Comparison of ENCODE assay signal across 8 cellular contexts in the genomic region with DNA sequence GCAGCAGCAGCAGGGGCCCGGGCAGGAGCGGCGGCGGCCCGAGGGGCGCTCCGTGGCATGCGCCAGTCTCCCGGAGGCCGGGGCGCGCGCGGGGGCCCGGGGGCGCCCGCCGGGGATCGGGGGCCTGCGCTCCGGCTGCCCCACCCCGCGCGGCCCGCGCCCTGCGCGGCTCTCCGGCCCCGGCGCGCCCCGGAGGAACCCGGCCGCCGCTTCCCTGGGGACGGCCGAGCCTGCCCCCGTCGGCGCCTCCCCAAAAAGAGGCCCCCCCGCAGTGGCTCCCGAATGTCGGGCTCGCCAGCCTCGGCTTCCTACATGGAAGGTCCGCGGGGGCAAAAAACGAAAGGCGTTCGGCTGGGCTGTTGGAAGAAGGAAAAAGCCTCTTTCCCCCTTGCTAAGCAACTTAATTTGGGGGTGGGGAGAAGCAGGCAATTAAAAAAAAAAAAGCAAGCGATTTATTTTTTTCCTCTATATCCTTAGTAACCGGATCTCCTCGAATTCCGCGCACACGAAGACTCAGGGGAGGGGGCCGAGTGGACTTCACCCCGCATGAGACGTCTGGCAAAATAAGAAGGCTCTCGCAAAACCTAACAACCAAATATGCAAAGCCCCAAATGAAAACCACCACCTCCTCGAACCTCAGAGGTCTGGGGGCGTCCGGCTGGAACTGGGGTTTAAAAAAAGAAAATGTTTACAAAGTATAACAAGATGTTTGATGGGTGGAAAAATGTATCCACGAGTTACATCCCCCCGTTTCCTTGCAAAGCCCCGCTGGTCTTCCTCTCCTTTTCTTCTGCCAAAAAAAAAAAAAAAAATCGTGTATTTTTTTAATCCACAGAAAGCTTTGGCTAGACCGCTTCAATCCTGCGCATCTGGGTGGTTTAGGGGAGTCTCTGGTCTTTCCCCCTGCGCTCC. TPM values are rescaled to one million over a fixed set of nuclear protein-coding genes. Genes with fewer than 3 reads are reported as not detected.
A peak's percentile ranks its signal among the peaks of the same experiment; 100 is the strongest.
DNase-seq lines count a peak whose midpoint lies in the region; TF ChIP-seq lines count a peak whose summit lies in the region.

A gene with protein sequence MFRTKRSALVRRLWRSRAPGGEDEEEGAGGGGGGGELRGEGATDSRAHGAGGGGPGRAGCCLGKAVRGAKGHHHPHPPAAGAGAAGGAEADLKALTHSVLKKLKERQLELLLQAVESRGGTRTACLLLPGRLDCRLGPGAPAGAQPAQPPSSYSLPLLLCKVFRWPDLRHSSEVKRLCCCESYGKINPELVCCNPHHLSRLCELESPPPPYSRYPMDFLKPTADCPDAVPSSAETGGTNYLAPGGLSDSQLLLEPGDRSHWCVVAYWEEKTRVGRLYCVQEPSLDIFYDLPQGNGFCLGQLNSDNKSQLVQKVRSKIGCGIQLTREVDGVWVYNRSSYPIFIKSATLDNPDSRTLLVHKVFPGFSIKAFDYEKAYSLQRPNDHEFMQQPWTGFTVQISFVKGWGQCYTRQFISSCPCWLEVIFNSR (minus strand): TSS at position 430 of the 912 bp plus-strand sequence. CDS start 541 bp downstream, outside the sequence.

- H3K9ac ChIP-seq in iPS-15b (ENCODE audit: low read depth, low read length) (peak within 1 kb of the TSS; percentile 54), skeletal muscle tissue (ENCODE audit: low read depth in 1 of 3, low read length in 3 of 3) (peak within 1 kb of the TSS; percentile 87 to 96 (median 90))

- H3K36me3 ChIP-seq in adrenal gland (replicated peaks in 1 of 2) (no peaks in the 10 kb centered on the region), iPS-15b (ENCODE audit: control insufficient read depth, insufficient read depth, low read length) (peaks cover 6% of the 10 kb centered on the region), skeletal muscle tissue (ENCODE audit: control insufficient read depth in 3 of 3, insufficient read depth in 3 of 3, low read length in 3 of 3) (peaks cover 0 to 9% (median 3%) of the 10 kb centered on the region in 3 donors)

- no peaks in the 10 kb centered on the region for H3K9me3 ChIP-seq in adrenal gland (replicated peaks in 1 of 3)
- no peaks in the 10 kb centered on the region for H3K9me3 ChIP-seq in iPS-15b (ENCODE audit: control insufficient read depth, insufficient read depth, low read length)
- H3K9me3 ChIP-seq in skeletal muscle tissue (ENCODE audit: control insufficient read depth in 3 of 3, low read length in 3 of 3), result no peaks in the 10 kb centered on the region

- 0 to 1% (median 0%) methylated on average over 25 to 71 of the region's 71 CpGs for WGBS in adrenal gland, 4 donors

- TF ChIP-seq CTCF in adrenal gland (IDR thresholded peaks at IDR 0.05), result no peak

- peak within 1 kb of the TSS; percentile 44 for H3K4me3 ChIP-seq in Jurkat, Clone E6-1 (ENCODE audit: low read length)
- peak within 1 kb of the TSS; percentile 56 to 91 (median 79) for H3K4me3 ChIP-seq in adrenal gland
- peak within 1 kb of the TSS; percentile 85 for H3K4me3 ChIP-seq in iPS-15b (ENCODE audit: low read depth, low read length)
- H3K4me3 ChIP-seq in skeletal muscle tissue (ENCODE audit: low read length in 3 of 3), result peak within 1 kb of the TSS; percentile 92 to 94 (median 92)

- DNase-seq in Caki2 (ENCODE audit: low read depth), result no peak
- DNase-seq in Jurkat, Clone E6-1 (ENCODE audit: low read depth, low spot score), result no peak
- peak in 2 of 7 donors; percentile 24 to 67 for DNase-seq in adrenal gland
- DNase-seq in SK-N-DZ (ENCODE audit: low spot score), result no peak
- DNase-seq in ecto neural progenitor cell (ENCODE audit: low spot score), result no peak
- no peak for DNase-seq in NK-92 (lab: John Stamatoyannopoulos, UW; ENCODE audit: unreplicated experiment)

- intact Hi-C loops in adrenal gland (cut with DNase I), result loop anchor here in 1 of 2 donors (5.0 kb wide), 1 partner anchor 173 kb away; no protein-coding TSS in a partner anchor

- peak within 1 kb of the TSS; percentile 71 to 99 (median 94) for H3K27ac ChIP-seq in adrenal gland
- H3K27ac ChIP-seq in skeletal muscle tissue (ENCODE audit: low read depth, low read length), result peak within 1 kb of the TSS; percentile 100

- in situ Hi-C loops in Caki2 (cut with HindIII; ENCODE audit: low pct_unique_long_range_greater_than_20kb, low sequenced_read_pairs), result no loop called here

- no peaks in the 10 kb centered on the region for H3K27me3 ChIP-seq in adrenal gland
- peaks cover 6% of the 10 kb centered on the region for H3K27me3 ChIP-seq in iPS-15b (ENCODE audit: control insufficient read depth, insufficient read depth, low read length)
- no peaks in the 10 kb centered on the region for H3K27me3 ChIP-seq in skeletal muscle tissue (ENCODE audit: control insufficient read depth in 3 of 3, insufficient read depth in 3 of 3, low read length in 3 of 3)

- TF ChIP-seq POLR2A in adrenal gland (IDR thresholded peaks at IDR 0.05), result no peak

- H3K4me1 ChIP-seq in adrenal gland (replicated peaks in 1 of 2), result peaks cover 23 to 39% of the 10 kb centered on the region in 2 donors
- H3K4me1 ChIP-seq in iPS-15b (ENCODE audit: control insufficient read depth, insufficient read depth, low read length), result peaks cover 20% of the 10 kb centered on the region
- H3K4me1 ChIP-seq in skeletal muscle tissue (ENCODE audit: control insufficient read depth in 3 of 3, insufficient read depth in 3 of 3, low read length in 3 of 3), result peaks cover 40 to 57% (median 49%) of the 10 kb centered on the region in 3 donors

RNA-seq across cellular contexts. Expression of the gene that starts here (rescaled TPM):
- 38.0 and 50.2 TPM in 2 replicates for total RNA-seq in Caki2 (2014; rRNA removed; shearing (Covaris generic); ENCODE audit: low replicate concordance)
- polyA plus RNA-seq in Jurkat, Clone E6-1 (2012; ENCODE audit: insufficient read depth, insufficient read length), result not detected
- 10 to 100 TPM; 14.5 to 68.3 (median 25.5) TPM for total RNA-seq in adrenal gland
- polyA plus RNA-seq in adrenal gland, result 10 to 100 TPM in 1 of 3 donors, 1 to 10 TPM in 2; 6.1 to 12.6 (median 8.2) TPM
- total RNA-seq in skeletal muscle tissue, result 8.9 TPM
- 9.8 and 14.5 TPM in 2 replicates for polyA plus RNA-seq in SK-N-DZ (2014; cell fraction: cytosol; rRNA removed)
- polyA plus RNA-seq in SK-N-DZ (2014; cell fraction: nucleus; rRNA removed), result 6.3 and 6.9 TPM in 2 replicates
